15 cellular contexts compared by ENCODE assay signal in the genomic region with DNA sequence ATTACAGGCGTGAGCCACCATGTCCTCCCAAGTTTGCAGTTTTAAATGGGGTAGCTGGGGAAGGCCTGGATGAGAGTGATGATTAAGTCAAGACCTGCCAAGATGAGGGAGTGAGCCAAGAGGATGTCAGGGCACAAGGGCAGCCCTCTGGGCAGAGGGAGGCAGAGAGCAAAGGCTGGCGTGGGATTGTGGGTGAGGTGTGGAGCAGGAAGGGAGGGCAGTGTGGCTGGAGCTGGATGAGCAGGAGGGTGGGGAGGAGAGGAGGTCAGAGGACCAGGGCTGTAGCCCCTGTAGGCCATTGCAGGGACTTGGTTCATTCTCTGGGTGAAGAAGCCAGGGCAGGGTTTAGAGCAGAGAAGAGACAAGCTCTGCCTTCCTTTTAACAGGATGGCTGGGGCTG. TPM values are rescaled to one million over a fixed set of nuclear protein-coding genes. Genes with fewer than 3 reads are reported as not detected.
DNase-seq lines count a peak whose midpoint lies in the region; ATAC-seq and TF ChIP-seq lines count a peak whose summit lies in the region.
"Had no signal": no experiment of that assay in that cellular context is flagged by ENCODE, and none has a peak within 500 bp of the region (broad histone marks: within the 10 kb centered on the region; RNA-seq: fewer than 3 reads in every experiment).

No MANE protein-coding gene starts in this region.

- H3K27ac ChIP-seq in left ventricle myocardium inferior (replicated peaks) (no peak overlapping the region), GM23248 (no peak overlapping the region)
- H3K27ac ChIP-seq: 22Rv1, BLaER1 had no signal

- no peak for DNase-seq in left ventricle myocardium superior
- no peak for DNase-seq in left ventricle myocardium inferior
- peak; percentile 22 for DNase-seq in RPMI7951 (ENCODE audit: low read depth)
- DNase-seq in mesenteric fat pad (ENCODE audit: low spot score) = peak; percentile 45
- no peak for DNase-seq in GM23248
- DNase-seq: AML-193; Caco-2; CD8-positive, alpha-beta memory T cell; DND-41; GDM1; H9 had no signal

- no peaks in the 10 kb centered on the region for H4K20me1 ChIP-seq in GM23248 (ENCODE audit: insufficient read depth)
- H4K20me1 ChIP-seq: BLaER1 had no signal

- no peak overlapping the region for H3K4me2 ChIP-seq in GM23248 (ENCODE audit: unreplicated experiment)

- H3K9ac ChIP-seq in GM23248 = no peak overlapping the region
- H3K9ac ChIP-seq: BLaER1 had no signal

- H3K79me2 ChIP-seq in GM23248 (ENCODE audit: insufficient read depth) = no peaks in the 10 kb centered on the region

- no peaks in the 10 kb centered on the region for H3K27me3 ChIP-seq in left ventricle myocardium inferior (ENCODE audit: low read depth)
- H3K27me3 ChIP-seq in GM23248 (replicated peaks; ENCODE audit: insufficient read depth) = no peaks in the 10 kb centered on the region
- H3K27me3 ChIP-seq: BLaER1 had no signal

- peak; percentile 24 for ATAC-seq in left ventricle myocardium superior
- no peak for ATAC-seq in HG03469 (IDR thresholded peaks at IDR 0.05; ENCODE audit: unreplicated experiment)
- ATAC-seq in GM21786 (IDR thresholded peaks at IDR 0.05; ENCODE audit: unreplicated experiment) = no peak

- no peak overlapping the region for H2AFZ ChIP-seq in GM23248

- H3F3A ChIP-seq in GM23248 (ENCODE audit: insufficient read depth) = no peaks in the 10 kb centered on the region

- no peaks in the 10 kb centered on the region for H3K9me2 ChIP-seq in GM23248 (ENCODE audit: insufficient read depth)

- H3K4me3 ChIP-seq in left ventricle myocardium inferior (no peak overlapping the region), GM23248 (no peak overlapping the region)
- H3K4me3 ChIP-seq: BLaER1 had no signal

- H3K9me3 ChIP-seq in left ventricle myocardium inferior (replicated peaks) (no peaks in the 10 kb centered on the region), GM23248 (ENCODE audit: low read depth) (no peaks in the 10 kb centered on the region)
- H3K9me3 ChIP-seq: BLaER1, Caco-2 had no signal

- WGBS in GM23248 (ENCODE audit: low coverage in 1 of 2, low lambda C conversion rate in 2 of 2, missing lambda C conversion rate in 2 of 2), 2 experiments = 94 to 99% methylated on average over 2 of the region's 2 CpGs

- in situ Hi-C loops in GM23248 (cut with MboI) = no loop called here

- H3K36me3 ChIP-seq in left ventricle myocardium inferior (no peaks in the 10 kb centered on the region), GM23248 (ENCODE audit: low read depth) (no peaks in the 10 kb centered on the region)
- H3K36me3 ChIP-seq: BLaER1 had no signal

- TF ChIP-seq CTCF in left ventricle myocardium inferior (IDR thresholded peaks at IDR 0.05; ENCODE audit: borderline replicate concordance) = no peak

- H3K4me1 ChIP-seq in left ventricle myocardium inferior (peaks cover 27% of the 10 kb centered on the region), GM23248 (ENCODE audit: insufficient read depth) (no peaks in the 10 kb centered on the region)

- intact Hi-C loops in left ventricle myocardium superior (cut with micrococcal nuclease) (no loop called here), left ventricle myocardium inferior (cut with micrococcal nuclease) (no loop called here)

RNA-seq across cellular contexts. Expression of gene CTNNA1, which starts 53.7 kb away (rescaled TPM):
- total RNA-seq in left ventricle myocardium superior (296 TPM), left ventricle myocardium inferior (341 TPM), mesenteric fat pad (355 TPM)
- total RNA-seq in RPMI7951 (2014; rRNA removed; shearing (Covaris generic)) = 243 and 244 TPM in 2 replicates
- 393 TPM in 2 replicates for total RNA-seq in GM23248 (2014; rRNA removed; shearing (Covaris generic))
- polyA plus RNA-seq in GM23248 (2016; fragmentation: Nextera tagmentation; extraction: Ambion mirVana) = 194 and 195 TPM in 2 replicates

Comparison
In these comparisons a context has a peak if more than half of its experiments do, and no peak if none do; other contexts are left out.
1. DNase-seq: peak in RPMI7951 (single experiment) and mesenteric fat pad (single experiment); none in left ventricle myocardium superior (single experiment), left ventricle myocardium inferior (single experiment) and GM23248 (single experiment).